Comparison of ENCODE assay signal across 15 cellular contexts in genomic region chr6:139037490-139037889, GRCh38. TPM values are rescaled to one million over a fixed set of nuclear protein-coding genes. Genes with fewer than 3 reads are reported as not detected.
DNase-seq lines count a peak whose midpoint lies in the region; ATAC-seq, FAIRE-seq and TF ChIP-seq lines count a peak whose summit lies in the region.
"Had no signal": no experiment of that assay in that cellular context is flagged by ENCODE, and none has a peak within 500 bp of the region (broad histone marks: within the 10 kb centered on the region; RNA-seq: fewer than 3 reads in every experiment).

No MANE protein-coding gene starts in this region.

- no TSS peak for BruUV-seq in endothelial cell of umbilical vein (replicated peaks; lab: Mats Ljungman, UMichigan)

- H3K27me3 ChIP-seq in endothelial cell of umbilical vein (ENCODE audit: control insufficient read depth in 2 of 2, insufficient read depth in 2 of 2, low read length in 2 of 2), result no peaks in the 10 kb centered on the region

- no peak overlapping the region for H3K27ac ChIP-seq in endothelial cell of umbilical vein (ENCODE audit: insufficient read depth, low read depth, low read length)
- H3K27ac ChIP-seq in caudate nucleus (ENCODE audit: low read depth, low read length), result no peak overlapping the region

- in situ Hi-C loops in GM13976 (cut with MboI; ENCODE audit: low sequenced_read_pairs, unreplicated experiment), result no loop called here

- POLR2A ChIA-PET in activated CD4-positive, alpha-beta memory T cell treated with anti-CD3 and anti-CD28 coated beads for 36 hours (lab: Charles Lee), result interaction anchor here (1.1 to 2.2 kb wide), 2 partner anchors 8 to 11 kb away, joined by 3 to 7 read pairs; partner anchors contain the start of gene ABRACL
- POLR2A ChIA-PET in activated CD4-positive, alpha-beta memory T cell treated with anti-CD3 and anti-CD28 coated beads, Interleukin-2, amount 10 ng/mL, durations not matched to agents 7 days and 5 days (lab: Charles Lee), result no interaction called here
- POLR2A ChIA-PET in endothelial cell of umbilical vein (lab: Charles Lee), result interaction anchor here (0.6 kb wide), 1 partner anchor 92 kb away, joined by 3 read pairs; no protein-coding TSS in a partner anchor

- dilution Hi-C loops in endothelial cell of umbilical vein (cut with MboI; ENCODE audit: extremely low pct_ligation_motif_present, low sequenced_read_pairs), result no loop called here

- no peak for DNase-seq in activated CD4-positive, alpha-beta memory T cell treated with anti-CD3 and anti-CD28 coated beads for 36 hours
- DNase-seq in activated CD4-positive, alpha-beta memory T cell treated with anti-CD3 and anti-CD28 coated beads, Interleukin-2, amount 10 ng/mL, durations not matched to agents 7 days and 5 days, result no peak
- DNase-seq in M059J (ENCODE audit: low read depth) (peak; percentile 54), endothelial cell of umbilical vein (ENCODE audit: low read depth, low spot score) (peak; percentile 63), sciatic nerve (ENCODE audit: low spot score) (no peak), caudate nucleus (lab: John Stamatoyannopoulos, UW) (no peak), GM13976 (ENCODE audit: low spot score) (no peak)
- DNase-seq: effector memory CD4-positive, alpha-beta T cell; head of caudate nucleus; NCI-H1092; NCI-H2227 treated with DMSO at 0.1 percent for 48 hours had no signal

- TF ChIP-seq POLR2A in endothelial cell of umbilical vein (IDR thresholded peaks at IDR 0.05; ENCODE audit: low read depth, low read length), result no peak

- intact Hi-C loops in activated CD4-positive, alpha-beta memory T cell treated with anti-CD3 and anti-CD28 coated beads for 36 hours (cut with micrococcal nuclease), result no loop called here
- intact Hi-C loops in endothelial cell of umbilical vein (cut with micrococcal nuclease) (no loop called here), sciatic nerve (cut with DNase I) (no loop called here)

- no peaks in the 10 kb centered on the region for H3K9me1 ChIP-seq in endothelial cell of umbilical vein (replicated peaks; ENCODE audit: control insufficient read depth, extremely low read depth, insufficient read depth, low read length)

- H3K9ac ChIP-seq in endothelial cell of umbilical vein (replicated peaks; ENCODE audit: extremely low read depth, insufficient read depth, low read length), result no peak overlapping the region

- TF ChIP-seq CTCF in endothelial cell of umbilical vein (IDR thresholded peaks at IDR 0.05; ENCODE audit: extremely low read depth in 1 of 2, insufficient read depth in 1 of 2, low read depth in 1 of 2, low read length in 2 of 2), result no peak
- no peak for TF ChIP-seq CTCF in GM13976 (IDR thresholded peaks at IDR 0.05; ENCODE audit: borderline replicate concordance, control extremely low read depth, extremely low read depth, insufficient read depth, missing control alignments)

- H3K27ac Mint-ChIP-seq in activated CD4-positive, alpha-beta memory T cell treated with anti-CD3 and anti-CD28 coated beads for 36 hours, result peak overlapping the region; percentile 43
- H3K27ac Mint-ChIP-seq in activated CD4-positive, alpha-beta memory T cell treated with anti-CD3 and anti-CD28 coated beads, Interleukin-2, amount 10 ng/mL, durations not matched to agents 7 days and 5 days, result no peak overlapping the region
- H3K27ac Mint-ChIP-seq: WTC11 had no signal

- peaks cover 11 to 13% of the 10 kb centered on the region in 2 experiments for H3K36me3 ChIP-seq in endothelial cell of umbilical vein (ENCODE audit: control insufficient read depth in 2 of 2, extremely low read depth in 1 of 2, insufficient read depth in 2 of 2, low read length in 2 of 2)

- H3K4me3 ChIP-seq in endothelial cell of umbilical vein (replicated peaks in 1 of 3; ENCODE audit: insufficient read depth in 1 of 3, low read depth in 1 of 3, low read length in 3 of 3), result no peak overlapping the region

- no peak overlapping the region for H3K4me3 Mint-ChIP-seq in activated CD4-positive, alpha-beta memory T cell treated with anti-CD3 and anti-CD28 coated beads for 36 hours
- H3K4me3 Mint-ChIP-seq in activated CD4-positive, alpha-beta memory T cell treated with anti-CD3 and anti-CD28 coated beads, Interleukin-2, amount 10 ng/mL, durations not matched to agents 7 days and 5 days, result no peak overlapping the region
- H3K4me3 Mint-ChIP-seq: WTC11 had no signal

- no peaks in the 10 kb centered on the region for H3K4me1 ChIP-seq in endothelial cell of umbilical vein (ENCODE audit: control insufficient read depth, extremely low read depth, insufficient read depth, low read length)

- H3K27me3 Mint-ChIP-seq in activated CD4-positive, alpha-beta memory T cell treated with anti-CD3 and anti-CD28 coated beads for 36 hours, result no peaks in the 10 kb centered on the region
- no peaks in the 10 kb centered on the region for H3K27me3 Mint-ChIP-seq in activated CD4-positive, alpha-beta memory T cell treated with anti-CD3 and anti-CD28 coated beads, Interleukin-2, amount 10 ng/mL, durations not matched to agents 7 days and 5 days

- no peak overlapping the region for H2AFZ ChIP-seq in endothelial cell of umbilical vein (ENCODE audit: low read depth, low read length)

- H3K9me3 Mint-ChIP-seq in activated CD4-positive, alpha-beta memory T cell treated with anti-CD3 and anti-CD28 coated beads for 36 hours, result no peaks in the 10 kb centered on the region
- no peaks in the 10 kb centered on the region for H3K9me3 Mint-ChIP-seq in activated CD4-positive, alpha-beta memory T cell treated with anti-CD3 and anti-CD28 coated beads, Interleukin-2, amount 10 ng/mL, durations not matched to agents 7 days and 5 days
- H3K9me3 Mint-ChIP-seq: WTC11 had no signal

- H3K4me2 ChIP-seq in endothelial cell of umbilical vein (ENCODE audit: insufficient read depth, low read length), result no peak overlapping the region

- H4K20me1 ChIP-seq in endothelial cell of umbilical vein (replicated peaks; ENCODE audit: control insufficient read depth, extremely low read depth, insufficient read depth, low read length), result no peaks in the 10 kb centered on the region

- ATAC-seq in sciatic nerve (peak; percentile 72), GM18520 (IDR thresholded peaks at IDR 0.05; ENCODE audit: unreplicated experiment) (no peak)
- ATAC-seq: left lobe of liver, WTC11 had no signal

- no peak for FAIRE-seq in endothelial cell of umbilical vein (lab: Jason Lieb, UNC)
- FAIRE-seq: A204.1 had no signal

- H3K9me3 ChIP-seq in endothelial cell of umbilical vein (replicated peaks; ENCODE audit: control insufficient read depth, insufficient read depth, low read length), result no peaks in the 10 kb centered on the region

- CTCF ChIA-PET in activated CD4-positive, alpha-beta memory T cell treated with anti-CD3 and anti-CD28 coated beads for 36 hours (lab: Charles Lee), result no interaction called here
- CTCF ChIA-PET in activated CD4-positive, alpha-beta memory T cell treated with anti-CD3 and anti-CD28 coated beads, Interleukin-2, amount 10 ng/mL, durations not matched to agents 7 days and 5 days (lab: Charles Lee), result no interaction called here
- CTCF ChIA-PET in endothelial cell of umbilical vein (lab: Charles Lee), result no interaction called here

- peaks cover 12% of the 10 kb centered on the region for H3K79me2 ChIP-seq in endothelial cell of umbilical vein (ENCODE audit: control insufficient read depth, insufficient read depth, low read length)

- peaks cover 30% of the 10 kb centered on the region for H3K4me1 Mint-ChIP-seq in activated CD4-positive, alpha-beta memory T cell treated with anti-CD3 and anti-CD28 coated beads for 36 hours (ENCODE audit: low read depth)
- peaks cover 22% of the 10 kb centered on the region for H3K4me1 Mint-ChIP-seq in activated CD4-positive, alpha-beta memory T cell treated with anti-CD3 and anti-CD28 coated beads, Interleukin-2, amount 10 ng/mL, durations not matched to agents 7 days and 5 days

- peaks cover 58% of the 10 kb centered on the region for H3K36me3 Mint-ChIP-seq in activated CD4-positive, alpha-beta memory T cell treated with anti-CD3 and anti-CD28 coated beads for 36 hours
- H3K36me3 Mint-ChIP-seq in activated CD4-positive, alpha-beta memory T cell treated with anti-CD3 and anti-CD28 coated beads, Interleukin-2, amount 10 ng/mL, durations not matched to agents 7 days and 5 days (ENCODE audit: low read depth), result peaks cover 82% of the 10 kb centered on the region

TF ChIP-seq in endothelial cell of umbilical vein, 7 proteins besides CTCF, POLR2A, EP300 and RAD21 (continues in another document):
- TF ChIP-seq EZH2 (IDR thresholded peaks at IDR 0.05; ENCODE audit: borderline replicate concordance, low read depth, low read length, severe bottlenecking), result no peak
- TF ChIP-seq FOS (IDR thresholded peaks at IDR 0.05; ENCODE audit: borderline replicate concordance, insufficient read depth, low read length), result no peak

RNA-seq across cellular contexts. Expression of gene ABRACL, which starts 8.9 kb away (rescaled TPM):
- 100 to 1,000 TPM; 179 to 182 TPM for total RNA-seq in activated CD4-positive, alpha-beta memory T cell treated with anti-CD3 and anti-CD28 coated beads for 36 hours
- total RNA-seq in activated CD4-positive, alpha-beta memory T cell treated with anti-CD3 and anti-CD28 coated beads, Interleukin-2, amount 10 ng/mL, durations not matched to agents 7 days and 5 days, result 100 to 1,000 TPM; 174 to 176 TPM
- 79.6 and 127 TPM in 2 replicates for total RNA-seq in M059J (2014; rRNA removed; shearing (Covaris generic))
- total RNA-seq in endothelial cell of umbilical vein, result 87.4 and 104 TPM in 2 replicates
- 36.0 and 54.4 TPM in 2 replicates for polyA plus RNA-seq in endothelial cell of umbilical vein
- polyA plus RNA-seq in endothelial cell of umbilical vein (2011; cell fraction: cytosol; rRNA removed), result 78.8 and 101 TPM in 2 replicates
- 32.1 and 33.7 TPM in 2 replicates for polyA plus RNA-seq in endothelial cell of umbilical vein (2011; cell fraction: nucleus; rRNA removed)
- 78.2 and 144 TPM in 2 replicates for polyA plus RNA-seq in endothelial cell of umbilical vein (2012)
- 15.5 and 18.3 TPM in 2 replicates for polyA minus RNA-seq in endothelial cell of umbilical vein
- polyA minus RNA-seq in endothelial cell of umbilical vein (2011; cell fraction: cytosol; rRNA and poly(A)+ RNA removed), result 3.7 TPM
- 6.3 and 9.8 TPM in 2 replicates for polyA minus RNA-seq in endothelial cell of umbilical vein (2011; cell fraction: nucleus; rRNA and poly(A)+ RNA removed)
- total RNA-seq in sciatic nerve, result 8.5 TPM

RNA-seq across cellular contexts. Expression of gene REPS1, which starts 49.4 kb away (rescaled TPM):
- total RNA-seq in activated CD4-positive, alpha-beta memory T cell treated with anti-CD3 and anti-CD28 coated beads for 36 hours, result 10 to 100 TPM; 50.7 to 57.9 TPM
- total RNA-seq in activated CD4-positive, alpha-beta memory T cell treated with anti-CD3 and anti-CD28 coated beads, Interleukin-2, amount 10 ng/mL, durations not matched to agents 7 days and 5 days, result 10 to 100 TPM; 41.9 to 45.6 TPM
- 39.0 and 44.6 TPM in 2 replicates for total RNA-seq in M059J (2014; rRNA removed; shearing (Covaris generic))
- total RNA-seq in endothelial cell of umbilical vein (26.3 and 35.0 TPM in 2 replicates), sciatic nerve (46.7 TPM)
- polyA plus RNA-seq in endothelial cell of umbilical vein, result 20.6 TPM in 2 replicates
- 22.4 and 25.0 TPM in 2 replicates for polyA plus RNA-seq in endothelial cell of umbilical vein (2011; cell fraction: cytosol; rRNA removed)
- polyA plus RNA-seq in endothelial cell of umbilical vein (2011; cell fraction: nucleus; rRNA removed), result 42.7 and 49.2 TPM in 2 replicates
- polyA plus RNA-seq in endothelial cell of umbilical vein (2012), result 19.1 and 26.8 TPM in 2 replicates
- 26.2 and 33.7 TPM in 2 replicates for polyA minus RNA-seq in endothelial cell of umbilical vein
- polyA minus RNA-seq in endothelial cell of umbilical vein (2011; cell fraction: cytosol; rRNA and poly(A)+ RNA removed), result 12.3 TPM
- polyA minus RNA-seq in endothelial cell of umbilical vein (2011; cell fraction: nucleus; rRNA and poly(A)+ RNA removed), result 41.6 and 51.2 TPM in 2 replicates

Comparison
In these comparisons a context has a peak if more than half of its experiments do, and no peak if none do; other contexts are left out.
1. DNase-seq: peak in M059J (single experiment) and endothelial cell of umbilical vein (single experiment); none in activated CD4-positive, alpha-beta memory T cell treated with anti-CD3 and anti-CD28 coated beads for 36 hours (single experiment), activated CD4-positive, alpha-beta memory T cell treated with anti-CD3 and anti-CD28 coated beads, Interleukin-2, amount 10 ng/mL, durations not matched to agents 7 days and 5 days (single experiment), sciatic nerve (single experiment), caudate nucleus (0 of 61) and GM13976 (single experiment).